In genomic region chr3:97952280-97952679, GRCh38 we compare ENCODE assay signal across 11 cellular contexts. TPM values are rescaled to one million over a fixed set of nuclear protein-coding genes. Genes with fewer than 3 reads are reported as not detected.
DNase-seq lines count a peak whose midpoint lies in the region; ATAC-seq and TF ChIP-seq lines count a peak whose summit lies in the region.
"Had no signal": no experiment of that assay in that cellular context is flagged by ENCODE, and none has a peak within 500 bp of the region (broad histone marks: within the 10 kb centered on the region; RNA-seq: fewer than 3 reads in every experiment).

No MANE protein-coding gene starts in this region.

- H3K79me1 ChIP-seq in H9 (ENCODE audit: insufficient read depth, low read depth, low read length, poor library complexity, severe bottlenecking) = no peaks in the 10 kb centered on the region

- H3K79me2 ChIP-seq in PC-9 (ENCODE audit: low read depth) (peaks cover 12% of the 10 kb centered on the region; the same call in 1 of the 2 replicates), H9 (ENCODE audit: insufficient read depth, low read length) (no peaks in the 10 kb centered on the region)

- peaks cover 53% of the 10 kb centered on the region for H3K36me3 ChIP-seq in PC-9 (ENCODE audit: low read depth)
- H3K36me3 ChIP-seq in prostate gland = no peaks in the 10 kb centered on the region

- 97% methylated on average over 3 of the region's 3 CpGs for WGBS in prostate gland
- no CpG with 5 or more reads among the region's 3 CpGs for WGBS in H9 (ENCODE audit: extremely low coverage, insufficient read length, low lambda C conversion rate)

- POLR2A ChIA-PET in PC-9 (lab: Charles Lee; ENCODE audit: unreplicated experiment) = interaction anchor here (0.7 to 0.8 kb wide), 2 partner anchors 19 to 131 kb away, joined by 3 to 7 read pairs; partner anchors contain the start of gene CRYBG3

- no peak overlapping the region for H3K14ac ChIP-seq in H9 (ENCODE audit: insufficient read depth, low read length)

- no peak overlapping the region for H3K4ac ChIP-seq in H9 (ENCODE audit: low read depth, low read length)

- H3T11ph ChIP-seq in H9 (ENCODE audit: low read length) = no peak overlapping the region

- TF ChIP-seq POLR2A in prostate gland (IDR thresholded peaks at IDR 0.05) = no peak

- H3K27me3 ChIP-seq in PC-9 (ENCODE audit: insufficient read depth, low read depth) (no peaks in the 10 kb centered on the region), prostate gland (replicated peaks; ENCODE audit: insufficient read depth) (no peaks in the 10 kb centered on the region), H9 (ENCODE audit: insufficient read depth, low read length) (no peaks in the 10 kb centered on the region)

- H2BK120ac ChIP-seq in H9 (ENCODE audit: low read depth, low read length, poor library complexity, severe bottlenecking) = no peak overlapping the region

- H2BK20ac ChIP-seq in H9 (ENCODE audit: low read depth, low read length, poor library complexity, severe bottlenecking) = no peak overlapping the region

- ATAC-seq in sciatic nerve = peak; percentile 68

- no peak overlapping the region for H4K91ac ChIP-seq in H9 (ENCODE audit: insufficient read length, low read depth, low read length)

- BruUV-seq in PC-9 (replicated peaks; lab: Mats Ljungman, UMichigan) = no TSS peak

- no peak overlapping the region for H2BK5ac ChIP-seq in H9 (ENCODE audit: insufficient read length, low read length)

- no peak for TF ChIP-seq CTCF in PC-9 (conservative IDR thresholded peaks at IDR 0.05)
- TF ChIP-seq CTCF in fibroblast of villous mesenchyme (IDR thresholded peaks at IDR 0.05; ENCODE audit: insufficient read depth, low read depth, low read length) = no peak
- no peak for TF ChIP-seq CTCF in prostate gland (IDR thresholded peaks at IDR 0.05)
- TF ChIP-seq CTCF in H9 (conservative IDR thresholded peaks at IDR 0.05) = no peak

- 0 out of 4 replicates have a peak, but pooled peaks cover 0 to 3% of the 10 kb centered on the region in 2 experiments for H3K4me1 Mint-ChIP-seq in H9

- peaks cover 23% of the 10 kb centered on the region for H3F3A ChIP-seq in PC-9 (ENCODE audit: insufficient read depth, low read depth)

- H2AFZ ChIP-seq in PC-9 (no peak overlapping the region), H9 (ENCODE audit: low read length) (no peak overlapping the region)

- no peak overlapping the region for H2BK12ac ChIP-seq in H9 (ENCODE audit: insufficient read length, low read depth, low read length)

- no peaks in the 10 kb centered on the region for H3K27me3 Mint-ChIP-seq in H9 (ENCODE audit: low read depth)
- H3K27me3 Mint-ChIP-seq: activated CD4-positive, alpha-beta T cell treated with anti-CD3 and anti-CD28 coated beads, Interleukin-2, amount 10 ng/mL, durations not matched to agents 7 days and 5 days had no signal

- intact Hi-C loops in PC-9 (cut with micrococcal nuclease; ENCODE audit: unreplicated experiment) (loop anchor here (5.0 kb wide), 2 partner anchors 70 kb away; no protein-coding TSS in a partner anchor), sciatic nerve (cut with DNase I) (no loop called here), prostate gland (cut with DNase I) (no loop called here)

- no peaks in the 10 kb centered on the region for H3K9me2 ChIP-seq in PC-9 (ENCODE audit: insufficient read depth)
- H3K9me2 ChIP-seq: SK-N-SH had no signal

- H3K4me1 ChIP-seq in PC-9 (replicated peaks; ENCODE audit: insufficient read depth) = peaks cover 43% of the 10 kb centered on the region
- H3K4me1 ChIP-seq in prostate gland (replicated peaks) = no peaks in the 10 kb centered on the region
- H3K4me1 ChIP-seq in H9 (ENCODE audit: insufficient read depth, low read length) = no peaks in the 10 kb centered on the region

- H3K4me3 ChIP-seq in PC-9 (peak overlapping the region; percentile 36), fibroblast of villous mesenchyme (ENCODE audit: low read depth, low read length) (no peak overlapping the region), prostate gland (no peak overlapping the region)

- no peak overlapping the region for H2BK15ac ChIP-seq in H9 (ENCODE audit: low read depth, low read length)

- H3K9me3 ChIP-seq in PC-9 (ENCODE audit: insufficient read depth, low read depth) (no peaks in the 10 kb centered on the region), prostate gland (no peaks in the 10 kb centered on the region), H9 (ENCODE audit: control insufficient read depth, low read depth, low read length) (no peaks in the 10 kb centered on the region)
- H3K9me3 ChIP-seq: SK-N-SH had no signal

- no peak overlapping the region for H3K9ac ChIP-seq in H9 (ENCODE audit: extremely low read depth, insufficient read length, low read length)
- H3K9ac ChIP-seq: SK-N-SH had no signal

- no peak overlapping the region for H3K23ac ChIP-seq in H9 (ENCODE audit: insufficient read length, low read depth, low read length)

- H3K23me2 ChIP-seq in H9 (ENCODE audit: insufficient read length, low read depth, low read length, poor library complexity, severe bottlenecking) = no peaks in the 10 kb centered on the region

- H3K9me3 Mint-ChIP-seq in H9 = no peaks in the 10 kb centered on the region
- H3K9me3 Mint-ChIP-seq: activated CD4-positive, alpha-beta T cell treated with anti-CD3 and anti-CD28 coated beads, Interleukin-2, amount 10 ng/mL, durations not matched to agents 7 days and 5 days had no signal

- no peak overlapping the region for H4K8ac ChIP-seq in H9 (replicated peaks; ENCODE audit: insufficient read length, low read depth, low read length)

- H3K27ac Mint-ChIP-seq in H9 = peak overlapping the region in 1 of 3 experiments; percentile 19; a peak in 1 of 7 replicates

- H3K4me2 ChIP-seq in PC-9 (peak overlapping the region; percentile 79), H9 (ENCODE audit: insufficient read depth, insufficient read length, low read length) (no peak overlapping the region)
- H3K4me2 ChIP-seq: SK-N-SH had no signal

- H4K20me1 ChIP-seq in PC-9 (ENCODE audit: insufficient read depth) (no peaks in the 10 kb centered on the region), H9 (ENCODE audit: control insufficient read depth, insufficient read depth, insufficient read length) (no peaks in the 10 kb centered on the region)

- H3K56ac ChIP-seq in H9 (ENCODE audit: insufficient read length, low read depth, low read length) = no peak overlapping the region

- no peak overlapping the region for H3K18ac ChIP-seq in H9 (ENCODE audit: insufficient read length, low read depth, low read length)

- DNase-seq in EH (ENCODE audit: low read depth) (peak; percentile 45), PC-9 (peak; percentile 26 to 93), fibroblast of villous mesenchyme (ENCODE audit: low read depth) (peak; percentile 87), sciatic nerve (ENCODE audit: low spot score) (no peak), globus pallidus (ENCODE audit: low spot score) (no peak), RPMI8226 (no peak), prostate gland (ENCODE audit: low spot score) (no peak), H9 (no peak)
- DNase-seq: activated CD4-positive, alpha-beta T cell treated with anti-CD3 and anti-CD28 coated beads, Interleukin-2, amount 10 ng/mL, durations not matched to agents 7 days and 5 days; NCI-H1436; SK-N-SH had no signal

- no peak overlapping the region for H3K4me3 Mint-ChIP-seq in H9
- H3K4me3 Mint-ChIP-seq: activated CD4-positive, alpha-beta T cell treated with anti-CD3 and anti-CD28 coated beads, Interleukin-2, amount 10 ng/mL, durations not matched to agents 7 days and 5 days had no signal

- H2AK5ac ChIP-seq in H9 (ENCODE audit: insufficient read length, low read length) = no peak overlapping the region

- peak overlapping the region; percentile 91 for H3K27ac ChIP-seq in PC-9
- no peak overlapping the region for H3K27ac ChIP-seq in prostate gland
- H3K27ac ChIP-seq in H9 (ENCODE audit: insufficient read length, low read depth, low read length) = no peak overlapping the region

- H4K5ac ChIP-seq in H9 (ENCODE audit: insufficient read length, low read depth, low read length) = no peak overlapping the region

- peaks cover 4 to 12% (median 7%) of the 10 kb centered on the region in 3 experiments; a peak in 6 of 7 replicates for H3K36me3 Mint-ChIP-seq in H9 (ENCODE audit: insufficient read depth in 1 of 3, low read depth in 3 of 3)

- CTCF ChIA-PET in PC-9 (lab: Charles Lee) = no interaction called here

RNA-seq across cellular contexts. Expression of gene RIOX2, which starts 20.0 kb away (rescaled TPM):
- total RNA-seq in PC-9 (2021) (28.3 and 33.1 TPM in 2 replicates), fibroblast of villous mesenchyme (31.6 and 34.1 TPM in 2 replicates), sciatic nerve (36.0 TPM), prostate gland (10 to 100 TPM; 18.1 to 20.2 TPM), H9 (2021) (13.1 and 15.5 TPM in 2 replicates)

Comparison
In these comparisons a context has a peak if more than half of its experiments do, and no peak if none do; other contexts are left out.
1. DNase-seq: peak in EH (single experiment), PC-9 (2 of 2) and fibroblast of villous mesenchyme (single experiment); none in sciatic nerve (single experiment), globus pallidus (single experiment), RPMI8226 (single experiment), prostate gland (single experiment) and H9 (single experiment).